In genomic region chr16:16148000-16148599, GRCh38 we compare ENCODE assay signal across 7 cellular contexts.
DNase-seq lines count a peak whose midpoint lies in the region; ATAC-seq and TF ChIP-seq lines count a peak whose summit lies in the region.
"Not testable (repeated sequence)": the region's sequence is repeated elsewhere in the genome, so short reads cannot be mapped to it uniquely, and the experiment has no call there.

No MANE protein-coding gene starts in this region.

- H4K20me1 ChIP-seq in BLaER1, result peaks cover 26% of the 10 kb centered on the region
- not testable (repeated sequence) for H4K20me1 ChIP-seq in GM23338 (replicated peaks; ENCODE audit: insufficient read depth); OCI-LY7 (ENCODE audit: insufficient read depth, low read length)

- not testable (repeated sequence) for H3K4me3 Mint-ChIP-seq in GM23338; progenitor cell of endocrine pancreas (ENCODE audit: low read depth)

- H3K4me1 Mint-ChIP-seq in GM23338; progenitor cell of endocrine pancreas (ENCODE audit: low read depth): not testable (repeated sequence)

- not testable (repeated sequence) for DNase-seq in GM23338 (ENCODE audit: low spot score); progenitor cell of endocrine pancreas (ENCODE audit: low spot score, unreplicated experiment)
- DNase-seq in OCI-LY7 (ENCODE audit: low spot score) (peak; percentile 37), astrocyte of the cerebellum (ENCODE audit: low read depth) (peak; percentile 47), Right ventricle myocardium superior (peak; percentile 14), left kidney (ENCODE audit: low read depth, low spot score) (peak; percentile 63)

- POLR2A ChIA-PET in OCI-LY7 (lab: Charles Lee), result interaction anchor here (0.6 kb wide), 2 partner anchors 9 to 30 kb away, joined by 3 to 8 read pairs; no protein-coding TSS in a partner anchor

- not testable (repeated sequence) for ATAC-seq in GM23338; Right ventricle myocardium superior (ENCODE audit: poor library complexity)

- H3K4me2 ChIP-seq in BLaER1, result peak overlapping the region; percentile 83
- not testable (repeated sequence) for H3K4me2 ChIP-seq in GM23338
- H3K4me2 ChIP-seq in OCI-LY7 (ENCODE audit: low read length), result 0 out of 2 replicates have a peak overlapping the region, but pooled peaks have one; percentile 9

- H3K27ac Mint-ChIP-seq in GM23338, result not testable (repeated sequence)
- H3K27ac Mint-ChIP-seq in progenitor cell of endocrine pancreas, result peak overlapping the region; percentile 37

- not testable (repeated sequence) for H3K79me2 ChIP-seq in GM23338 (replicated peaks; ENCODE audit: insufficient read depth); OCI-LY7 (ENCODE audit: insufficient read depth, low read depth, low read length)

- H3K9ac ChIP-seq in BLaER1, result peak overlapping the region; percentile 39

- peaks cover 22% of the 10 kb centered on the region for H3K27me3 Mint-ChIP-seq in GM23338 (ENCODE audit: insufficient read depth, low read depth, poor library complexity)
- not testable (repeated sequence) for H3K27me3 Mint-ChIP-seq in progenitor cell of endocrine pancreas

- in situ Hi-C loops in astrocyte of the cerebellum (cut with HindIII; ENCODE audit: low sequenced_read_pairs), result not testable (repeated sequence)

- not testable (repeated sequence) for TF ChIP-seq CTCF in GM23338 (conservative IDR thresholded peaks at IDR 0.05; ENCODE audit: low read depth in 2 of 2); OCI-LY7 (conservative IDR thresholded peaks at IDR 0.05; ENCODE audit: low read length); astrocyte of the cerebellum (IDR thresholded peaks at IDR 0.05; ENCODE audit: low read depth, low read length, missing control alignments); progenitor cell of endocrine pancreas (IDR thresholded peaks at IDR 0.05; ENCODE audit: unreplicated experiment)

- not testable (repeated sequence) for H3F3A ChIP-seq in GM23338 (replicated peaks; ENCODE audit: low read depth)

- H3K27me3 ChIP-seq in BLaER1; GM23338 (ENCODE audit: insufficient read depth): not testable (repeated sequence)

- H3K9me2 ChIP-seq in GM23338 (ENCODE audit: insufficient read depth); OCI-LY7 (ENCODE audit: insufficient read depth, low read length): not testable (repeated sequence)

- CTCF ChIA-PET in OCI-LY7 (lab: Charles Lee; ENCODE audit: unreplicated experiment), result not testable (repeated sequence)

- intact Hi-C loops in OCI-LY7 (cut with micrococcal nuclease; ENCODE audit: unreplicated experiment); Right ventricle myocardium superior (cut with DNase I): not testable (repeated sequence)

- H3K27ac ChIP-seq in BLaER1 (peak overlapping the region; percentile 72), GM23338 (ENCODE audit: low read depth) (0 out of 2 replicates have a peak overlapping the region, but pooled peaks have one; percentile 39)
- not testable (repeated sequence) for H3K27ac ChIP-seq in OCI-LY7 (ENCODE audit: low read depth, low read length, poor library complexity, severe bottlenecking)

- BruUV-seq in OCI-LY7 (replicated peaks; lab: Mats Ljungman, UMichigan), result not testable (repeated sequence)

- H3K36me3 ChIP-seq in BLaER1 (peaks cover 38% of the 10 kb centered on the region), OCI-LY7 (ENCODE audit: insufficient read depth, low read length) (peaks cover 25% of the 10 kb centered on the region)
- H3K36me3 ChIP-seq in GM23338 (ENCODE audit: insufficient read depth), result not testable (repeated sequence)

- H3K9me3 Mint-ChIP-seq in GM23338; progenitor cell of endocrine pancreas (ENCODE audit: low read depth): not testable (repeated sequence)

- not testable (repeated sequence) for H3K4me3 ChIP-seq in BLaER1; GM23338; OCI-LY7 (ENCODE audit: low read depth, low read length, poor library complexity, severe bottlenecking); astrocyte of the cerebellum (ENCODE audit: low read depth, low read length)

- H3K4me1 ChIP-seq in BLaER1 (peaks cover 66% of the 10 kb centered on the region), OCI-LY7 (ENCODE audit: insufficient read depth, low read length, poor library complexity, severe bottlenecking) (peaks cover 12% of the 10 kb centered on the region)
- H3K4me1 ChIP-seq in GM23338 (ENCODE audit: insufficient read depth), result not testable (repeated sequence)

- not testable (repeated sequence) for H3K9me3 ChIP-seq in BLaER1; OCI-LY7 (ENCODE audit: low read length)

- H3K36me3 Mint-ChIP-seq in GM23338 (ENCODE audit: low read depth); progenitor cell of endocrine pancreas (ENCODE audit: insufficient read depth): not testable (repeated sequence)

- not testable (repeated sequence) for H2AFZ ChIP-seq in GM23338; OCI-LY7 (ENCODE audit: low read length)
